In genomic region chr1:43853161-43853921, GRCh38 we compare ENCODE assay signal across 8 cellular contexts.
DNase-seq lines count a peak whose midpoint lies in the region; ATAC-seq and TF ChIP-seq lines count a peak whose summit lies in the region.

No MANE protein-coding gene starts in this region.

- ATAC-seq in GM18520 (IDR thresholded peaks at IDR 0.05; ENCODE audit: unreplicated experiment) (peak; percentile 56), SK-N-SH treated with all-trans-retinoic acid at 6 μM for 48 hours (peak; percentile 32), left cardiac atrium (peak in 1 of 2 donors; percentile 44)

- no peaks in the 10 kb centered on the region for H3K9me3 ChIP-seq in ascending aorta

- intact Hi-C loops in left cardiac atrium (cut with DNase I) (no loop called here), ascending aorta (cut with DNase I) (no loop called here)

- no peaks in the 10 kb centered on the region for H3K36me3 ChIP-seq in ascending aorta

- H3K27ac ChIP-seq in ascending aorta = no peak overlapping the region

- peaks cover 0 to 2% of the 10 kb centered on the region in 2 donors for H3K4me1 ChIP-seq in ascending aorta

- TF ChIP-seq CTCF in ascending aorta (IDR thresholded peaks at IDR 0.05) = no peak

- no peak overlapping the region for H3K4me3 ChIP-seq in ascending aorta

- no peaks in the 10 kb centered on the region for H3K27me3 ChIP-seq in ascending aorta

- DNase-seq in M059J (ENCODE audit: low read depth) (peak; percentile 92), left cardiac atrium (peak; percentile 58), NCI-H2227 treated with DMSO at 0.1 percent for 48 hours (lab: John Stamatoyannopoulos, UW) (no peak), ascending aorta (ENCODE audit: low spot score in 2 of 2) (no peak), cerebellum (ENCODE audit: low spot score) (no peak)
- DNase-seq in stimulated activated CD4-positive, alpha-beta T cell treated with anti-CD3 and anti-CD28 coated beads, Interleukin-1b, Interleukin-23, amount 100 ng/mL, for 48 hours = no peak

TF ChIP-seq in SK-N-SH treated with all-trans-retinoic acid at 6 μM for 48 hours, 23 proteins besides CTCF, POLR2A, EP300 and RAD21:
- no peak for TF ChIP-seq ISL1 (CRISPR knock-in tag; IDR thresholded peaks at IDR 0.05)
- no peak for TF ChIP-seq ZFP3 (CRISPR knock-in tag; IDR thresholded peaks at IDR 0.05)
- TF ChIP-seq CSDC2 (CRISPR knock-in tag; IDR thresholded peaks at IDR 0.05) = no peak
- no peak for TF ChIP-seq ZNF70 (CRISPR knock-in tag; IDR thresholded peaks at IDR 0.05)
TF ChIP-seq in SK-N-SH treated with all-trans-retinoic acid at 6 μM for 48 hours: peak in this region for 0.

Comparison
In these comparisons a context has a peak if more than half of its experiments do, and no peak if none do; other contexts are left out.
1. DNase-seq: peak in M059J (single experiment) and left cardiac atrium (single experiment); none in NCI-H2227 treated with DMSO at 0.1 percent for 48 hours (single experiment), stimulated activated CD4-positive, alpha-beta T cell treated with anti-CD3 and anti-CD28 coated beads, Interleukin-1b, Interleukin-23, amount 100 ng/mL, for 48 hours (single experiment), ascending aorta (0 of 2) and cerebellum (single experiment).